16 cellular contexts compared by ENCODE assay signal in genomic region chr14:103442288-103442687, GRCh38. TPM values are rescaled to one million over a fixed set of nuclear protein-coding genes. Genes with fewer than 3 reads are reported as not detected.
DNase-seq lines count a peak whose midpoint lies in the region; ATAC-seq and TF ChIP-seq lines count a peak whose summit lies in the region.
"Had no signal": no experiment of that assay in that cellular context is flagged by ENCODE, and none has a peak within 500 bp of the region (broad histone marks: within the 10 kb centered on the region; RNA-seq: fewer than 3 reads in every experiment).

No MANE protein-coding gene starts in this region.

- H3K4me3 ChIP-seq in AG10803 (ENCODE audit: low read length) (no peak overlapping the region), Karpas-422 (ENCODE audit: low read length) (no peak overlapping the region)

- no peaks in the 10 kb centered on the region for H4K20me1 ChIP-seq in Karpas-422 (ENCODE audit: insufficient read depth, low read depth, low read length)

- H3K79me2 ChIP-seq in Karpas-422 (ENCODE audit: low read length) = peaks cover 96% of the 10 kb centered on the region

- H3K4me2 ChIP-seq in Karpas-422 (ENCODE audit: low read depth, low read length, poor library complexity, severe bottlenecking) = no peak overlapping the region

- H3K4me1 Mint-ChIP-seq in dendritic cell treated with granulocyte-macrophage colony-stimulating factor and Interleukin-4, amounts not matched to agents 40 ng/mL and 50 ng/mL, for 4 days (ENCODE audit: low read depth) = peaks cover 64% of the 10 kb centered on the region
- H3K4me1 Mint-ChIP-seq in memory B cell (peaks cover 12% of the 10 kb centered on the region), chondrocyte (ENCODE audit: low read depth) (peaks cover 32% of the 10 kb centered on the region)

- no peaks in the 10 kb centered on the region for H3K27me3 Mint-ChIP-seq in dendritic cell treated with granulocyte-macrophage colony-stimulating factor and Interleukin-4, amounts not matched to agents 40 ng/mL and 50 ng/mL, for 4 days
- H3K27me3 Mint-ChIP-seq in memory B cell (no peaks in the 10 kb centered on the region), chondrocyte (ENCODE audit: low read depth) (no peaks in the 10 kb centered on the region)

- H3K9me3 Mint-ChIP-seq in dendritic cell treated with granulocyte-macrophage colony-stimulating factor and Interleukin-4, amounts not matched to agents 40 ng/mL and 50 ng/mL, for 4 days = no peaks in the 10 kb centered on the region
- no peaks in the 10 kb centered on the region for H3K9me3 Mint-ChIP-seq in memory B cell
- H3K9me3 Mint-ChIP-seq in chondrocyte (ENCODE audit: low read depth) = no peaks in the 10 kb centered on the region

- H3K36me3 Mint-ChIP-seq in dendritic cell treated with granulocyte-macrophage colony-stimulating factor and Interleukin-4, amounts not matched to agents 40 ng/mL and 50 ng/mL, for 4 days (ENCODE audit: low read depth) = peaks cover 41% of the 10 kb centered on the region
- H3K36me3 Mint-ChIP-seq in memory B cell = peaks cover 17% of the 10 kb centered on the region
- peaks cover 7% of the 10 kb centered on the region for H3K36me3 Mint-ChIP-seq in chondrocyte (ENCODE audit: low read depth)

- peak; percentile 58 for DNase-seq in AG10803 (ENCODE audit: low read depth)
- peak; percentile 9 for DNase-seq in NCI-H524 treated with DMSO at 0.1 percent for 48 hours (lab: John Stamatoyannopoulos, UW)
- DNase-seq in memory B cell (ENCODE audit: low spot score in 2 of 2) = no peak
- no peak for DNase-seq in Karpas-422
- DNase-seq in chondrocyte (ENCODE audit: low spot score) = no peak
- DNase-seq in amniotic stem cell (lab: John Stamatoyannopoulos, UW) = no peak
- no peak for DNase-seq in DMS153 treated with DMSO at 0.1 percent for 48 hours (lab: John Stamatoyannopoulos, UW; ENCODE audit: unreplicated experiment)
- DNase-seq: C1 segment of cervical spinal cord, DND-41, GOT3, KBM-7, NCI-H1436 treated with DMSO at 0.1 percent for 48 hours, NCI-H2081 treated with DMSO at 0.1 percent for 48 hours, NCI-H510A treated with DMSO at 0.1 percent for 48 hours had no signal

- H3K9me3 ChIP-seq in Karpas-422 (ENCODE audit: low read length) = no peaks in the 10 kb centered on the region

- H3K9ac ChIP-seq in Karpas-422 (ENCODE audit: low read length) = no peak overlapping the region

- TF ChIP-seq CTCF in AG10803 (conservative IDR thresholded peaks at IDR 0.05; ENCODE audit: low read length) = no peak
- TF ChIP-seq CTCF in chondrocyte (IDR thresholded peaks at IDR 0.05) = no peak

- no peak overlapping the region for H3K27ac ChIP-seq in Karpas-422 (ENCODE audit: low read length)

- H3K36me3 ChIP-seq in Karpas-422 (ENCODE audit: insufficient read depth, low read length) = peaks cover 7% of the 10 kb centered on the region; the same call in 1 of the 2 replicates

- H3K27me3 ChIP-seq in Karpas-422 (ENCODE audit: low read length) = no peaks in the 10 kb centered on the region

- H3K9me2 ChIP-seq in Karpas-422 (replicated peaks; ENCODE audit: insufficient read depth, low read length) = no peaks in the 10 kb centered on the region

- ATAC-seq in memory B cell (ENCODE audit: low read depth) = no peak
- ATAC-seq: Panc1 had no signal

- H3K4me3 Mint-ChIP-seq in dendritic cell treated with granulocyte-macrophage colony-stimulating factor and Interleukin-4, amounts not matched to agents 40 ng/mL and 50 ng/mL, for 4 days = no peak overlapping the region
- H3K4me3 Mint-ChIP-seq in memory B cell (no peak overlapping the region), chondrocyte (ENCODE audit: unreplicated experiment) (no peak overlapping the region)

- H3K4me1 ChIP-seq in Karpas-422 (ENCODE audit: low read length) = peaks cover 20% of the 10 kb centered on the region

- intact Hi-C loops in dendritic cell treated with granulocyte-macrophage colony-stimulating factor and Interleukin-4, amounts not matched to agents 40 ng/mL and 50 ng/mL, for 4 days (cut with micrococcal nuclease) = loop anchor here (5.0 kb wide), 1 partner anchor 45 kb away; no protein-coding TSS in a partner anchor

- H3K27ac Mint-ChIP-seq in dendritic cell treated with granulocyte-macrophage colony-stimulating factor and Interleukin-4, amounts not matched to agents 40 ng/mL and 50 ng/mL, for 4 days = peak overlapping the region; percentile 81
- peak overlapping the region; percentile 10 for H3K27ac Mint-ChIP-seq in memory B cell
- H3K27ac Mint-ChIP-seq in chondrocyte (ENCODE audit: unreplicated experiment) = no peak overlapping the region

- no peak overlapping the region for H2AFZ ChIP-seq in Karpas-422 (ENCODE audit: low read length)

RNA-seq across cellular contexts. Expression of gene MARK3, which starts 57.1 kb away (rescaled TPM):
- 94.5 and 113 TPM in 2 replicates for total RNA-seq in Karpas-422 (2014; rRNA removed; shearing (Covaris generic); ENCODE audit: low replicate concordance)
- total RNA-seq in chondrocyte = 65.1 to 73.7 TPM (median 70.8 TPM) in 3 replicates

Comparison
In these comparisons a context has a peak if more than half of its experiments do, and no peak if none do; other contexts are left out.
1. DNase-seq: peak in AG10803 (single experiment) and NCI-H524 treated with DMSO at 0.1 percent for 48 hours (single experiment); none in memory B cell (0 of 2), Karpas-422 (single experiment), chondrocyte (single experiment), amniotic stem cell (single experiment) and DMS153 treated with DMSO at 0.1 percent for 48 hours (single experiment).